ENCODE assay signal across 25 cellular contexts in genomic region chr4:114827651-114828050, GRCh38.
"Had no signal": no experiment of that assay in that cellular context is flagged by ENCODE, and none has a peak within 500 bp of the region (broad histone marks: within the 10 kb centered on the region; RNA-seq: fewer than 3 reads in every experiment).

No MANE protein-coding gene starts in this region.

- ATAC-seq: gastroesophageal sphincter; left colon; sciatic nerve; stimulated activated memory B cell treated with anti-CD40 and anti-IgM and Interleukin-4, amounts not matched to agents 10 μg/mL and 1 μg/mL and 100 μg/mL, for 72 hours; stimulated activated naive CD8-positive, alpha-beta T cell treated with anti-CD3 and anti-CD28 coated beads, Interleukin-15, amount 100 ng/mL, for 72 hours had no signal

- H3K4me3 Mint-ChIP-seq: activated CD4-positive, alpha-beta memory T cell treated with anti-CD3 and anti-CD28 coated beads for 36 hours; activated CD4-positive, alpha-beta T cell treated with anti-CD3 and anti-CD28 coated beads, Interleukin-2, amount 10 ng/mL, durations not matched to agents 24 days and 14 days; activated T-cell treated with anti-CD3 and anti-CD28 coated beads, Interleukin-2, amount 50 U/mL, for 24 hours; mesothelial cell of epicardium; naive B cell; nephron progenitor cell; stimulated activated memory B cell treated with anti-CD40 and anti-IgM and Interleukin-4, amounts not matched to agents 10 μg/mL and 1 μg/mL and 100 μg/mL, for 72 hours; stimulated activated naive CD8-positive, alpha-beta T cell treated with anti-CD3 and anti-CD28 coated beads, Interleukin-15, amount 100 ng/mL, for 72 hours had no signal

- H3K36me3 Mint-ChIP-seq: activated CD4-positive, alpha-beta memory T cell treated with anti-CD3 and anti-CD28 coated beads for 36 hours; mesothelial cell of epicardium; naive B cell; stimulated activated memory B cell treated with anti-CD40 and anti-IgM and Interleukin-4, amounts not matched to agents 10 μg/mL and 1 μg/mL and 100 μg/mL, for 72 hours had no signal

- H3K27ac Mint-ChIP-seq: activated CD4-positive, alpha-beta memory T cell treated with anti-CD3 and anti-CD28 coated beads for 36 hours; activated CD4-positive, alpha-beta T cell treated with anti-CD3 and anti-CD28 coated beads, Interleukin-2, amount 10 ng/mL, durations not matched to agents 24 days and 14 days; activated T-cell treated with anti-CD3 and anti-CD28 coated beads, Interleukin-2, amount 50 U/mL, for 24 hours; mesothelial cell of epicardium; naive B cell; nephron progenitor cell; progenitor cell of endocrine pancreas; stimulated activated memory B cell treated with anti-CD40 and anti-IgM and Interleukin-4, amounts not matched to agents 10 μg/mL and 1 μg/mL and 100 μg/mL, for 72 hours; stimulated activated naive CD8-positive, alpha-beta T cell treated with anti-CD3 and anti-CD28 coated beads, Interleukin-15, amount 100 ng/mL, for 72 hours had no signal

- DNase-seq: activated CD4-positive, alpha-beta memory T cell treated with anti-CD3 and anti-CD28 coated beads for 36 hours; activated CD4-positive, alpha-beta T cell treated with anti-CD3 and anti-CD28 coated beads, Interleukin-2, amount 10 ng/mL, durations not matched to agents 24 days and 14 days; activated CD4-positive, CD25-positive, alpha-beta regulatory T cell treated with anti-CD3 and anti-CD28 coated beads, Interleukin-2, amount 50 U/mL, for 72 hours; activated CD8-positive, alpha-beta memory T cell treated with anti-CD3 and anti-CD28 coated beads, Interleukin-2, amount 50 U/mL, for 48 hours; activated gamma-delta T cell treated with Interleukin-2 at 50 U/mL for 16 hours; activated naive CD4-positive, alpha-beta T cell treated with anti-CD3 and anti-CD28 coated beads, Interleukin-2, amount 50 U/mL, for 16 hours; activated T-cell treated with anti-CD3 and anti-CD28 coated beads, Interleukin-2, amount 50 U/mL, for 24 hours; amniotic stem cell; brain microvascular endothelial cell; kidney; left colon; mammary epithelial cell; naive B cell; nephron progenitor cell; ovary; stimulated activated CD4-positive, alpha-beta T cell treated with anti-CD3 and anti-CD28 coated beads, Interleukin-4, amount 100 ng/mL, for 24 hours; stimulated activated naive CD8-positive, alpha-beta T cell treated with anti-CD3 and anti-CD28 coated beads, Interleukin-15, amount 100 ng/mL, for 72 hours; substantia nigra; upper lobe of left lung; WERI-Rb-1 had no signal

- H3K27me3 Mint-ChIP-seq: activated CD4-positive, alpha-beta memory T cell treated with anti-CD3 and anti-CD28 coated beads for 36 hours; activated CD4-positive, alpha-beta T cell treated with anti-CD3 and anti-CD28 coated beads, Interleukin-2, amount 10 ng/mL, durations not matched to agents 24 days and 14 days; activated T-cell treated with anti-CD3 and anti-CD28 coated beads, Interleukin-2, amount 50 U/mL, for 24 hours; naive B cell; progenitor cell of endocrine pancreas; stimulated activated memory B cell treated with anti-CD40 and anti-IgM and Interleukin-4, amounts not matched to agents 10 μg/mL and 1 μg/mL and 100 μg/mL, for 72 hours; stimulated activated naive CD8-positive, alpha-beta T cell treated with anti-CD3 and anti-CD28 coated beads, Interleukin-15, amount 100 ng/mL, for 72 hours had no signal

- H3K9me3 Mint-ChIP-seq: activated CD4-positive, alpha-beta memory T cell treated with anti-CD3 and anti-CD28 coated beads for 36 hours; activated CD4-positive, alpha-beta T cell treated with anti-CD3 and anti-CD28 coated beads, Interleukin-2, amount 10 ng/mL, durations not matched to agents 24 days and 14 days; activated T-cell treated with anti-CD3 and anti-CD28 coated beads, Interleukin-2, amount 50 U/mL, for 24 hours; mesothelial cell of epicardium; naive B cell; nephron progenitor cell; stimulated activated memory B cell treated with anti-CD40 and anti-IgM and Interleukin-4, amounts not matched to agents 10 μg/mL and 1 μg/mL and 100 μg/mL, for 72 hours; stimulated activated naive CD8-positive, alpha-beta T cell treated with anti-CD3 and anti-CD28 coated beads, Interleukin-15, amount 100 ng/mL, for 72 hours had no signal

- H3K4me1 Mint-ChIP-seq: activated CD4-positive, alpha-beta T cell treated with anti-CD3 and anti-CD28 coated beads, Interleukin-2, amount 10 ng/mL, durations not matched to agents 24 days and 14 days; mesothelial cell of epicardium; naive B cell; nephron progenitor cell; stimulated activated memory B cell treated with anti-CD40 and anti-IgM and Interleukin-4, amounts not matched to agents 10 μg/mL and 1 μg/mL and 100 μg/mL, for 72 hours; stimulated activated naive CD8-positive, alpha-beta T cell treated with anti-CD3 and anti-CD28 coated beads, Interleukin-15, amount 100 ng/mL, for 72 hours had no signal
